Comparison of ENCODE assay signal across 8 cellular contexts in the genomic region with DNA sequence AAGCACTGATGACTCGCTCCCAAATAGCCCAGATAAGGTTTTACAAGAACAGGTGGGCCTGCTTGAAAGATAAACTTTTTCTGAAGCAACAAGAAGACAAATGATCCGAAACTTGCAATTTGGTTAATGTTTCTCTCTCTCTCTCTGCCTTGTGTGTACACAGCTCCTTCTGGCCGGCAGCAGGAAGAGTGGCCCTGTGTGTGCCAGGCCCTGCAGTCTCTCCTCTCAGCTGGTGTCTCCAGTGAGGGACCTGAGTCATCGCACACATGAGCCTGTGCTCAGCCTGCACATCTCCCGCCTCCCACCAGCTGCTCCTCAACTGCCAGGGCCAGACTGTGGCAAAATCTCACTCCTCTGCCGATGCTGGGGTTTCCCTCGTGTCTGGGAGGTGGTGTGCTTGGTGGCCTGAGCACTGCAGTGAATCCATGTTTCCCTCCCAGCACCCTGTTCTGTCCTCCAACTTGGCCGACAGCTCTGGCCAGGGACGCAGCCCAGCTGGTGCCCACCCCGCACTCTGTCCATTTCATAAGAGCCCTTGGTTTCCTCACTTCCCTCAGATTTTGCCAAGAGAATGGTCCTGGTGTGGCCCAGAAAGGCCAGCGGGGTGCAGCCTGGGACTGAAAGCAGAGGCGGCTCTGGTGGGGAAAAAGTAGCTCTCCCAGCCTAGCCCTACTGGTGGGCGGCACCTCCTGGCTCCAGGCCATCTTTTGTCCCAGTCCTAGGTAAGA. TPM values are rescaled to one million over a fixed set of nuclear protein-coding genes. Genes with fewer than 3 reads are reported as not detected.
A peak's percentile ranks its signal among the peaks of the same experiment; 100 is the strongest.
DNase-seq lines count a peak whose midpoint lies in the region; ATAC-seq and TF ChIP-seq lines count a peak whose summit lies in the region.

No MANE protein-coding gene starts in this region.

- CTCF ChIA-PET in AG04450 (lab: Charles Lee), result interaction anchor here (0.7 to 4.5 kb wide), 5 partner anchors 11 to 732 kb away, joined by 3 to 30 read pairs (median 5); no protein-coding TSS in a partner anchor

- H3K36me3 ChIP-seq in spleen (no peaks in the 10 kb centered on the region), tibial nerve (no peaks in the 10 kb centered on the region)

- no peak for TF ChIP-seq EP300 in tibial nerve (IDR thresholded peaks at IDR 0.05)

- POLR2A ChIA-PET in AG04450 (lab: Yijun Ruan, JAX), result interaction anchor here (0.6 to 1.1 kb wide), 5 partner anchors 11 to 506 kb away, joined by 3 to 12 read pairs (median 4); a partner anchor contains a TSS

- no peak for TF ChIP-seq CTCF in AG04450 (IDR thresholded peaks at IDR 0.05; ENCODE audit: low read depth, low read length)
- no peak for TF ChIP-seq CTCF in foreskin fibroblast (IDR thresholded peaks at IDR 0.05; ENCODE audit: low read depth, low read length)
- TF ChIP-seq CTCF in spleen (IDR thresholded peaks at IDR 0.05 in 8 of 11, conservative IDR thresholded peaks at IDR 0.05 in 3 of 11), result no peak
- TF ChIP-seq CTCF in tibial nerve (IDR thresholded peaks at IDR 0.05), result no peak

- no peak overlapping the region for H3K4me3 ChIP-seq in AG04450 (ENCODE audit: low read depth, low read length)
- no peak overlapping the region for H3K4me3 ChIP-seq in foreskin fibroblast (ENCODE audit: low read depth in 1 of 2, low read length in 2 of 2)
- no peak overlapping the region for H3K4me3 ChIP-seq in spleen
- H3K4me3 ChIP-seq in tibial nerve, result no peak overlapping the region

- H3K27me3 ChIP-seq in AG04450 (ENCODE audit: control insufficient read depth, insufficient read depth, low read length), result peaks cover 8% of the 10 kb centered on the region
- H3K27me3 ChIP-seq in spleen (replicated peaks in 1 of 7), result peaks cover 0 to 58% (median 4%) of the 10 kb centered on the region in 7 donors
- H3K27me3 ChIP-seq in tibial nerve, result no peaks in the 10 kb centered on the region

- H3K27ac ChIP-seq in AG04450 (ENCODE audit: low read depth, low read length) (peak overlapping the region; percentile 39), spleen (no peak overlapping the region), tibial nerve (peak overlapping the region in 1 of 4 donors; percentile 4)

- peak; percentile 45 for DNase-seq in AG04450 (ENCODE audit: low read depth, low spot score)
- peak; percentile 49 for DNase-seq in NCI-H510A treated with DMSO at 0.1 percent for 48 hours (lab: John Stamatoyannopoulos, UW)
- peak; percentile 56 to 77 for DNase-seq in foreskin fibroblast
- DNase-seq in spleen, result peak; percentile 38
- no peak for DNase-seq in tibial nerve (ENCODE audit: low spot score in 2 of 2)

- H3K4me1 ChIP-seq in spleen (peaks cover 0 to 15% (median 3%) of the 10 kb centered on the region in 6 donors), tibial nerve (peaks cover 0 to 8% (median 0%) of the 10 kb centered on the region in 4 donors)

- intact Hi-C loops in spleen (cut with DNase I; ENCODE audit: low total_unique reads), result no loop called here

- WGBS in spleen, 5 donors, result 76 to 87% (median 82%) methylated on average over 13 of the region's 13 CpGs
- 76 to 77% methylated on average over 12 to 13 of the region's 13 CpGs for WGBS in tibial nerve, 2 donors

- TF ChIP-seq POLR2A in spleen (IDR thresholded peaks at IDR 0.05) (no peak), tibial nerve (IDR thresholded peaks at IDR 0.05) (no peak)

- no peaks in the 10 kb centered on the region for H3K9me3 ChIP-seq in AG04450 (ENCODE audit: control insufficient read depth, insufficient read depth, low read length)
- no peaks in the 10 kb centered on the region for H3K9me3 ChIP-seq in spleen
- no peaks in the 10 kb centered on the region for H3K9me3 ChIP-seq in tibial nerve

- peak; percentile 43 for ATAC-seq in GM19395 (IDR thresholded peaks at IDR 0.05; ENCODE audit: unreplicated experiment)
- ATAC-seq in HG03520 (IDR thresholded peaks at IDR 0.05; ENCODE audit: unreplicated experiment), result no peak
- ATAC-seq in GM21447 (IDR thresholded peaks at IDR 0.05; ENCODE audit: unreplicated experiment), result no peak

RNA-seq across cellular contexts. Expression of a gene that starts 49.4 kb away (rescaled TPM):
- polyA plus RNA-seq in AG04450 (2011; rRNA removed) (24.8 and 26.8 TPM in 2 replicates), spleen (10 to 100 TPM; 48.3 to 87.3 (median 57.4) TPM)
- 9.5 and 15.6 TPM in 2 replicates for polyA minus RNA-seq in AG04450 (2011; rRNA and poly(A)+ RNA removed)
- total RNA-seq in spleen (10 to 100 TPM; 23.1 to 37.8 (median 30.9) TPM), tibial nerve (10 to 100 TPM; 27.4 to 58.3 (median 41.6) TPM)

RNA-seq across cellular contexts. Expression of a gene that starts 49.5 kb away (rescaled TPM):
- polyA plus RNA-seq in AG04450 (2011; rRNA removed), result 0.46 and 0.64 TPM in 2 replicates
- polyA minus RNA-seq in AG04450 (2011; rRNA and poly(A)+ RNA removed), result 0.41 and 0.61 TPM in 2 replicates
- 1 to 10 TPM; 2.8 to 3.8 (median 3.7) TPM for total RNA-seq in spleen
- 1 to 10 TPM; 3.5 to 3.9 (median 3.6) TPM for polyA plus RNA-seq in spleen
- 1 to 10 TPM; 2.2 to 8.4 (median 5.4) TPM for total RNA-seq in tibial nerve

Comparison
In these comparisons a context has a peak if more than half of its experiments do, and no peak if none do; other contexts are left out.
1. DNase-seq: peak in AG04450 (single experiment), NCI-H510A treated with DMSO at 0.1 percent for 48 hours (single experiment), foreskin fibroblast (2 of 2) and spleen (single experiment); none in tibial nerve (0 of 2).